In genomic region chr17:489758-490329, GRCh38 we compare ENCODE assay signal across 8 cellular contexts. TPM values are rescaled to one million over a fixed set of nuclear protein-coding genes. Genes with fewer than 3 reads are reported as not detected.
DNase-seq lines count a peak whose midpoint lies in the region; ATAC-seq and TF ChIP-seq lines count a peak whose summit lies in the region.

No MANE protein-coding gene starts in this region.

- peaks cover 14 to 21% of the 10 kb centered on the region in 2 donors for H3K27me3 ChIP-seq in duodenal mucosa (ENCODE audit: control insufficient read depth in 1 of 2, insufficient read depth in 2 of 2, low read length in 2 of 2)
- H3K27me3 ChIP-seq in mucosa of rectum (ENCODE audit: control insufficient read depth in 2 of 2, insufficient read depth in 2 of 2, low read length in 2 of 2), result peaks cover 12 to 18% of the 10 kb centered on the region in 2 donors
- peaks cover 0 to 19% (median 8%) of the 10 kb centered on the region in 3 donors for H3K27me3 ChIP-seq in stomach

- intact Hi-C loops in Right ventricle myocardium inferior (cut with DNase I) (no loop called here), cardiac septum (cut with DNase I) (no loop called here), activated B cell treated with CpG ODN at 0.5 μM for 24 hours (cut with micrococcal nuclease) (no loop called here), stomach (cut with DNase I; ENCODE audit: low total_unique reads) (no loop called here)

- ATAC-seq in Right ventricle myocardium inferior (peak; percentile 38), activated B cell treated with CpG ODN at 0.5 μM for 24 hours (ENCODE audit: low read depth) (peak; percentile 58)

- CTCF ChIA-PET in activated B cell treated with CpG ODN at 0.5 μM for 24 hours (lab: Charles Lee), result no interaction called here

- WGBS in stomach, 5 donors, result 0 to 4% (median 2%) methylated on average over 26 to 38 of the region's 38 CpGs

- peak; percentile 79 for DNase-seq in Right ventricle myocardium inferior (ENCODE audit: missing footprints)
- no peak for DNase-seq in cardiac septum (ENCODE audit: low spot score)
- DNase-seq in activated B cell treated with CpG ODN at 0.5 μM for 24 hours, result peak; percentile 37
- DNase-seq in stomach, result peak; percentile 60
- no peak for DNase-seq in NCI-H345 treated with DMSO at 0.1 percent for 48 hours (lab: John Stamatoyannopoulos, UW; ENCODE audit: unreplicated experiment)
- no peak for DNase-seq in LoVo (ENCODE audit: low spot score)

- H3K4me1 ChIP-seq in duodenal mucosa (ENCODE audit: control insufficient read depth in 1 of 2, insufficient read depth in 2 of 2, low read length in 2 of 2) (peaks cover 3 to 15% of the 10 kb centered on the region in 2 donors), mucosa of rectum (ENCODE audit: control insufficient read depth in 2 of 2, insufficient read depth in 2 of 2, low read length in 2 of 2) (peaks cover 5 to 6% of the 10 kb centered on the region in 2 donors), stomach (peaks cover 12 to 27% (median 19%) of the 10 kb centered on the region in 4 donors)

- no peaks in the 10 kb centered on the region for H3K9me3 ChIP-seq in duodenal mucosa (ENCODE audit: control insufficient read depth in 1 of 2, low read length in 2 of 2)
- no peaks in the 10 kb centered on the region for H3K9me3 ChIP-seq in mucosa of rectum (ENCODE audit: control insufficient read depth in 2 of 2, low read length in 2 of 2)
- H3K9me3 ChIP-seq in stomach, result no peaks in the 10 kb centered on the region

- H3K36me3 ChIP-seq in duodenal mucosa (ENCODE audit: control insufficient read depth in 1 of 2, insufficient read depth in 2 of 2, low read length in 2 of 2) (no peaks in the 10 kb centered on the region), mucosa of rectum (ENCODE audit: control insufficient read depth in 2 of 2, insufficient read depth in 2 of 2, low read length in 2 of 2) (no peaks in the 10 kb centered on the region), stomach (no peaks in the 10 kb centered on the region)

- POLR2A ChIA-PET in activated B cell treated with CpG ODN at 0.5 μM for 24 hours (lab: Charles Lee), result interaction anchor here (0.6 to 0.7 kb wide), 2 partner anchors 43 to 44 kb away, joined by 3 read pairs; partner anchors contain the start of gene RFLNB

- H3K36me3 Mint-ChIP-seq in activated B cell treated with CpG ODN at 0.5 μM for 24 hours (ENCODE audit: low read depth), result no peaks in the 10 kb centered on the region

- H3K4me3 ChIP-seq in duodenal mucosa (ENCODE audit: low read depth in 1 of 2, low read length in 2 of 2) (peak overlapping the region; percentile 61 to 65), mucosa of rectum (ENCODE audit: low read length in 2 of 2) (peak overlapping the region; percentile 45 to 61), stomach (peak overlapping the region; percentile 55 to 62 (median 60))

- TF ChIP-seq CTCF in activated B cell treated with CpG ODN at 0.5 μM for 24 hours (IDR thresholded peaks at IDR 0.05) (no peak), stomach (IDR thresholded peaks at IDR 0.05) (no peak)

- peak overlapping the region; percentile 76 for H3K4me3 Mint-ChIP-seq in activated B cell treated with CpG ODN at 0.5 μM for 24 hours

- H3K9ac ChIP-seq in duodenal mucosa (ENCODE audit: low read depth in 1 of 2, low read length in 2 of 2) (peak overlapping the region; percentile 38 to 43), mucosa of rectum (ENCODE audit: low read depth in 1 of 2, low read length in 2 of 2) (peak overlapping the region; percentile 8 to 41)

- H3K27me3 Mint-ChIP-seq in activated B cell treated with CpG ODN at 0.5 μM for 24 hours, result peaks cover 3% of the 10 kb centered on the region

- H3K27ac Mint-ChIP-seq in activated B cell treated with CpG ODN at 0.5 μM for 24 hours, result peak overlapping the region; percentile 18

- peaks cover 9% of the 10 kb centered on the region for H3K4me1 Mint-ChIP-seq in activated B cell treated with CpG ODN at 0.5 μM for 24 hours

- no peak for TF ChIP-seq EP300 in stomach (IDR thresholded peaks at IDR 0.05)

- no peaks in the 10 kb centered on the region for H3K9me3 Mint-ChIP-seq in activated B cell treated with CpG ODN at 0.5 μM for 24 hours

- peak overlapping the region; percentile 71 for H3K27ac ChIP-seq in duodenal mucosa (ENCODE audit: low read depth, low read length)
- peak overlapping the region in 1 of 2 donors; percentile 65 for H3K27ac ChIP-seq in mucosa of rectum (ENCODE audit: low read depth in 2 of 2, low read length in 2 of 2)
- peak overlapping the region; percentile 56 to 84 (median 82) for H3K27ac ChIP-seq in stomach

- no peak for TF ChIP-seq POLR2A in stomach (IDR thresholded peaks at IDR 0.05)

RNA-seq across cellular contexts. Expression of gene RFLNB, which starts 44.1 kb away (rescaled TPM):
- total RNA-seq in Right ventricle myocardium inferior (23.0 TPM), cardiac septum (9.0 TPM), activated B cell treated with CpG ODN at 0.5 μM for 24 hours (4.6 and 4.7 TPM in 2 replicates), stomach (10 to 100 TPM in 3 of 5 donors, 1 to 10 TPM in 2; 6.2 to 23.9 (median 15.4) TPM)
- 10 to 100 TPM in 2 of 3 donors, 1 to 10 TPM in 1; 4.0 to 39.0 (median 34.5) TPM for polyA plus RNA-seq in stomach

Comparison
In these comparisons a context has a peak if more than half of its experiments do, and no peak if none do; other contexts are left out.
1. DNase-seq: peak in Right ventricle myocardium inferior (single experiment), activated B cell treated with CpG ODN at 0.5 μM for 24 hours (single experiment) and stomach (single experiment); none in cardiac septum (single experiment), NCI-H345 treated with DMSO at 0.1 percent for 48 hours (single experiment) and LoVo (single experiment).
2. Peak in every context shown above with its lines, with median percentiles within 50 percentile points of each other: H3K4me3 ChIP-seq.